In genomic region chr5:179698935-179699639, GRCh38 we compare ENCODE assay signal across 1 cellular context.
A peak's percentile ranks its signal among the peaks of the same experiment; 100 is the strongest.
TF ChIP-seq lines count a peak whose summit lies in the region.

TSS of gene CANX (plus strand) at chr5:179698967. CDS start at chr5:179705682, 6,715 bp downstream.

TF ChIP-seq in HepG2, 621 proteins besides CTCF, POLR2A, EP300 and RAD21 (continued from another document):
- TF ChIP-seq, protein P1, sequence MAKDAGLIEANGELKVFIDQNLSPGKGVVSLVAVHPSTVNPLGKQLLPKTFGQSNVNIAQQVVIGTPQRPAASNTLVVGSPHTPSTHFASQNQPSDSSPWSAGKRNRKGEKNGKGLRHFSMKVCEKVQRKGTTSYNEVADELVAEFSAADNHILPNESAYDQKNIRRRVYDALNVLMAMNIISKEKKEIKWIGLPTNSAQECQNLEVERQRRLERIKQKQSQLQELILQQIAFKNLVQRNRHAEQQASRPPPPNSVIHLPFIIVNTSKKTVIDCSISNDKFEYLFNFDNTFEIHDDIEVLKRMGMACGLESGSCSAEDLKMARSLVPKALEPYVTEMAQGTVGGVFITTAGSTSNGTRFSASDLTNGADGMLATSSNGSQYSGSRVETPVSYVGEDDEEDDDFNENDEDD (CRISPR knock-in tag; IDR thresholded peaks at IDR 0.05; ENCODE audit: borderline replicate concordance) = no peak
- TF ChIP-seq ZNF431 (CRISPR knock-in tag; IDR thresholded peaks at IDR 0.05; ENCODE audit: borderline replicate concordance, low read depth) (no peak), KAT7 (CRISPR knock-in tag; IDR thresholded peaks at IDR 0.05; ENCODE audit: borderline replicate concordance) (peak; percentile 45; the same call in 1 of the 2 replicates), ZNF782 (CRISPR knock-in tag; IDR thresholded peaks at IDR 0.05; ENCODE audit: borderline replicate concordance) (peak; percentile 62; the same call in 1 of the 2 replicates), MAFK (conservative IDR thresholded peaks at IDR 0.05 in 1 of 2, IDR thresholded peaks at IDR 0.05 in 1 of 2; ENCODE audit: low read length in 2 of 2) (no peak), ZNF768 (CRISPR knock-in tag; IDR thresholded peaks at IDR 0.05) (peak; percentile 45; the same call in 1 of the 2 replicates), YEATS2 (CRISPR knock-in tag; IDR thresholded peaks at IDR 0.05; ENCODE audit: borderline replicate concordance) (peak; percentile 6; the same call in 1 of the 2 replicates), GTF3A (CRISPR knock-in tag; conservative IDR thresholded peaks at IDR 0.05) (no peak), THAP11 (CRISPR knock-in tag; IDR thresholded peaks at IDR 0.05) (0 out of 2 replicates have a peak, but pooled peaks have one; percentile 12), POGZ (CRISPR knock-in tag; IDR thresholded peaks at IDR 0.05) (no peak), ZNF33B (CRISPR knock-in tag; IDR thresholded peaks at IDR 0.05) (no peak), ZNF124 (CRISPR knock-in tag; IDR thresholded peaks at IDR 0.05) (no peak), ZNF891 (CRISPR knock-in tag; IDR thresholded peaks at IDR 0.05) (peak; percentile 94), FOSL2 (CRISPR knock-in tag; IDR thresholded peaks at IDR 0.05) (no peak), ZFAT (CRISPR knock-in tag; conservative IDR thresholded peaks at IDR 0.05) (no peak)
- TF ChIP-seq, protein P2, sequence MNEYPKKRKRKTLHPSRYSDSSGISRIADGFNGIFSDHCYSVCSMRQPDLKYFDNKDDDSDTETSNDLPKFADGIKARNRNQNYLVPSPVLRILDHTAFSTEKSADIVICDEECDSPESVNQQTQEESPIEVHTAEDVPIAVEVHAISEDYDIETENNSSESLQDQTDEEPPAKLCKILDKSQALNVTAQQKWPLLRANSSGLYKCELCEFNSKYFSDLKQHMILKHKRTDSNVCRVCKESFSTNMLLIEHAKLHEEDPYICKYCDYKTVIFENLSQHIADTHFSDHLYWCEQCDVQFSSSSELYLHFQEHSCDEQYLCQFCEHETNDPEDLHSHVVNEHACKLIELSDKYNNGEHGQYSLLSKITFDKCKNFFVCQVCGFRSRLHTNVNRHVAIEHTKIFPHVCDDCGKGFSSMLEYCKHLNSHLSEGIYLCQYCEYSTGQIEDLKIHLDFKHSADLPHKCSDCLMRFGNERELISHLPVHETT (CRISPR knock-in tag; conservative IDR thresholded peaks at IDR 0.05) = peak; percentile 52; the same call in 1 of the 2 replicates
- TF ChIP-seq, protein P3, sequence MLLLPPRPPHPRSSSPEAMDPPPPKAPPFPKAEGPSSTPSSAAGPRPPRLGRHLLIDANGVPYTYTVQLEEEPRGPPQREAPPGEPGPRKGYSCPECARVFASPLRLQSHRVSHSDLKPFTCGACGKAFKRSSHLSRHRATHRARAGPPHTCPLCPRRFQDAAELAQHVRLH (CRISPR knock-in tag; IDR thresholded peaks at IDR 0.05; ENCODE audit: borderline replicate concordance, low read depth) = no peak
TF ChIP-seq in HepG2: peak in this region for 195.
